ENCODE assay signal across 30 cellular contexts in the genomic region with DNA sequence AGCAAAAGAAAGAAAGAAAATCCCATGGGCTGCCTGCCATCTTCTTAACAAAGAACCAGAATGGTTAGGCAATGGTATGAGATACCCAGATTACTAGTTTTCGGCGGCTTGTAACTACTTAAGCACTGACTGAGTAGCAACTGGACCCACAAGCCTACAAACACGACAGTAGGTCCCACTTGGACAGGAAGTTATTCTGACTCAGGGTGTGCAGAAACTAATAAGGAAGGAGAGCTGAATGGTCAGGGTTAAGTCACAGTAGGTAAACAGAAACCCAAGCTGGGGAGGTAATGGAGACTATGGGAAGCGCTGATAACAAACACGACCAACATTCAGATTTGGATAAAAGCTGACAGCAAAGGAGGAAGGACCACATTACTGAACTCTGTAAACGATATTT. TPM values are rescaled to one million over a fixed set of nuclear protein-coding genes. Genes with fewer than 3 reads are reported as not detected.
"Had no signal": no experiment of that assay in that cellular context is flagged by ENCODE, and none has a peak within 500 bp of the region (broad histone marks: within the 10 kb centered on the region; RNA-seq: fewer than 3 reads in every experiment).

No MANE protein-coding gene starts in this region.

- H3K4me1 ChIP-seq: ascending aorta, breast epithelium had no signal

- ATAC-seq: activated CD4-positive, alpha-beta T cell treated with anti-CD3 and anti-CD28 coated beads for 36 hours; activated CD8-positive, alpha-beta memory T cell treated with anti-CD3 and anti-CD28 coated beads, Interleukin-2, amount 10 ng/mL, durations not matched to agents 7 days and 5 days; activated CD8-positive, alpha-beta T cell treated with anti-CD3 and anti-CD28 coated beads, Interleukin-2, amount 10 ng/mL, durations not matched to agents 7 days and 5 days; activated naive CD4-positive, alpha-beta T cell treated with anti-CD3 and anti-CD28 coated beads, Interleukin-2, amount 50 U/mL, for 72 hours; T-helper 17 cell had no signal

- H3K36me3 ChIP-seq: ascending aorta, breast epithelium had no signal

- H3K4me3 ChIP-seq: ascending aorta, breast epithelium had no signal

- FAIRE-seq: colon, endometrium, endothelial cell of umbilical vein, frontal cortex had no signal

- H3K27ac ChIP-seq: ascending aorta, breast epithelium, epithelial cell of prostate had no signal

- DNase-seq: activated CD4-positive, alpha-beta memory T cell treated with anti-CD3 and anti-CD28 coated beads for 36 hours; activated CD4-positive, alpha-beta T cell treated with anti-CD3 and anti-CD28 coated beads for 36 hours; activated CD4-positive, alpha-beta T cell treated with anti-CD3 and anti-CD28 coated beads, Interleukin-2, amount 10 ng/mL, durations not matched to agents 24 days and 14 days; activated CD4-positive, CD25-positive, alpha-beta regulatory T cell; activated CD4-positive, CD25-positive, alpha-beta regulatory T cell treated with anti-CD3 and anti-CD28 coated beads, Interleukin-2, amount 50 U/mL, for 72 hours; activated CD8-positive, alpha-beta memory T cell treated with anti-CD3 and anti-CD28 coated beads, Interleukin-2, amount 10 ng/mL, durations not matched to agents 7 days and 5 days; activated CD8-positive, alpha-beta memory T cell treated with anti-CD3 and anti-CD28 coated beads, Interleukin-2, amount 50 U/mL, for 4 hours; activated CD8-positive, alpha-beta T cell treated with anti-CD3 and anti-CD28 coated beads, Interleukin-2, amount 10 ng/mL, durations not matched to agents 7 days and 5 days; activated effector memory CD4-positive, alpha-beta T cell treated with anti-CD3 and anti-CD28 coated beads, Interleukin-2, amount 50 U/mL, for 16 hours; activated naive CD4-positive, alpha-beta T cell treated with anti-CD3 and anti-CD28 coated beads, Interleukin-2, amount 10 ng/mL, durations not matched to agents 7 days and 5 days; activated naive CD8-positive, alpha-beta T cell treated with anti-CD3 and anti-CD28 coated beads, Interleukin-2, amount 10 ng/mL, durations not matched to agents 7 days and 5 days; activated T-cell treated with anti-CD3 and anti-CD28 coated beads, Interleukin-2, amount 50 U/mL, for 1 hour; activated T-cell treated with anti-CD3 and anti-CD28 coated beads, Interleukin-2, amount 50 U/mL, for 48 hours; caudate nucleus; cortex of kidney; effector CD8-positive, alpha-beta T cell; foreskin fibroblast; head of caudate nucleus; hippocampal formation; T-helper 17 cell; T1000 had no signal

- H3K27me3 ChIP-seq: ascending aorta, breast epithelium had no signal

- H3K9me3 ChIP-seq: ascending aorta, breast epithelium had no signal

RNA-seq across cellular contexts. Expression of a gene that starts 10.4 kb away (rescaled TPM):
- total RNA-seq: dermis microvascular lymphatic vessel endothelial cell, endothelial cell of umbilical vein had no signal
